ENCODE assay signal across 26 cellular contexts in the genomic region with DNA sequence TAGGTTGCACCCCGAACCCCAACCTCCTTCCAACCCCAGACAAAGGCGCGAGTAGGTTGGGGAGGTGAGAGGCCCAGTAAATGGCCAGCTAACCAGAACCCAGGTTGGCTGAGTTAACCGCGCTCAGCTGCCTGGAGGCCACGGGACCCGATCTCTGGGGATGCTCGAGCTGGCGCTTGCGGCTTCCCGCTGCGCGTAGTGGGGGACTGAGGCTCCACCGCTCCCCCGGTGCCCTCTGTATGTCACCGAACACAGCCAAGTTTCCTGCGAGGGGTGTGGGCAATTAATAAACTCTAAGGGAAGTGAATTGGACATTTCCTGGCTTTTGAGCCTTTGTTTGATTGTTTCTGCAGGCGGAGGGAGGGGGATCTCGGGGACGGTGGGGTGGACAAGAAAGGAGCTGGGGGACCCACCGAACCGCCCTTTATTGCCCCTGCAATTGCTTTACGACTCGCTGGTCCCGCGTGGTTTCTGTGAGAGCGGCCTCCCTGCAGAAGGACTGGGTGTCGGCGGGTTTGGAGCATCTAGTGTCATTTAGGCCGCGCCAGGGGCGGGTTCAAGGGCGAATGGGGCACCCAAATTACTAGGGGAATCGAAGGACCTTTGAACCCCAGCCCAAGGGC. TPM values are rescaled to one million over a fixed set of nuclear protein-coding genes. Genes with fewer than 3 reads are reported as not detected.
A peak's percentile ranks its signal among the peaks of the same experiment; 100 is the strongest.
DNase-seq lines count a peak whose midpoint lies in the region; ATAC-seq and TF ChIP-seq lines count a peak whose summit lies in the region.
"Had no signal": no experiment of that assay in that cellular context is flagged by ENCODE, and none has a peak within 500 bp of the region (broad histone marks: within the 10 kb centered on the region; RNA-seq: fewer than 3 reads in every experiment).

No MANE protein-coding gene starts in this region.

- H3K4me1 ChIP-seq in right atrium auricular region (peaks cover 0 to 24% of the 10 kb centered on the region in 2 donors), heart right ventricle (peaks cover 5 to 28% (median 17%) of the 10 kb centered on the region in 9 donors), lower lobe of right lung (peaks cover 35% of the 10 kb centered on the region)
- H3K4me1 ChIP-seq: parathyroid adenoma had no signal

- H3K36me3 Mint-ChIP-seq in stimulated activated effector memory CD8-positive, alpha-beta T cell treated with anti-CD3 and anti-CD28 coated beads, Interleukin-12 subunit alpha, Interleukin-12 subunit beta, amount 100 ng/mL, for 72 hours: peaks cover 19% of the 10 kb centered on the region

- no peak overlapping the region for H3K27ac Mint-ChIP-seq in stimulated activated effector memory CD8-positive, alpha-beta T cell treated with anti-CD3 and anti-CD28 coated beads, Interleukin-12 subunit alpha, Interleukin-12 subunit beta, amount 100 ng/mL, for 72 hours
- H3K27ac Mint-ChIP-seq: activated CD8-positive, alpha-beta T cell treated with anti-CD3 and anti-CD28 coated beads for 36 hours; natural killer cell had no signal

- H3K4me1 Mint-ChIP-seq in stimulated activated effector memory CD8-positive, alpha-beta T cell treated with anti-CD3 and anti-CD28 coated beads, Interleukin-12 subunit alpha, Interleukin-12 subunit beta, amount 100 ng/mL, for 72 hours: peaks cover 14% of the 10 kb centered on the region

- peaks cover 3% of the 10 kb centered on the region for H3K9me3 Mint-ChIP-seq in stimulated activated effector memory CD8-positive, alpha-beta T cell treated with anti-CD3 and anti-CD28 coated beads, Interleukin-12 subunit alpha, Interleukin-12 subunit beta, amount 100 ng/mL, for 72 hours

- 7 to 8% methylated on average over 34 of the region's 34 CpGs for WGBS in heart right ventricle, 2 donors

- H3K27me3 ChIP-seq in right atrium auricular region (peaks cover 75 to 87% of the 10 kb centered on the region in 2 donors), heart right ventricle (peaks cover 78 to 99% (median 96%) of the 10 kb centered on the region in 7 donors), lower lobe of right lung (ENCODE audit: low read depth) (peaks cover 96% of the 10 kb centered on the region)
- H3K27me3 ChIP-seq: MG63 had no signal

- DNase-seq in right atrium auricular region (ENCODE audit: low spot score) (peak; percentile 44), heart right ventricle (no peak), ecto neural progenitor cell (ENCODE audit: low spot score) (peak; percentile 58), lower lobe of right lung (peak; percentile 36), NCI-H2029 (lab: John Stamatoyannopoulos, UW) (no peak)
- no peak for DNase-seq in activated T-cell treated with anti-CD3 and anti-CD28 coated beads, Interleukin-2, amount 50 U/mL, for 48 hours
- no peak for DNase-seq in stimulated activated effector memory CD8-positive, alpha-beta T cell treated with anti-CD3 and anti-CD28 coated beads, Interleukin-12 subunit alpha, Interleukin-12 subunit beta, amount 100 ng/mL, for 72 hours (ENCODE audit: low spot score in 2 of 2)
- DNase-seq: ACHN; activated CD4-positive, CD25-positive, alpha-beta regulatory T cell treated with anti-CD3 and anti-CD28 coated beads, Interleukin-2, amount 50 U/mL, for 72 hours; activated CD8-positive, alpha-beta T cell treated with anti-CD3 and anti-CD28 coated beads for 36 hours; activated naive CD4-positive, alpha-beta T cell treated with anti-CD3 and anti-CD28 coated beads, Interleukin-2, amount 50 U/mL, for 16 hours; activated T-cell treated with anti-CD3 and anti-CD28 coated beads, Interleukin-2, amount 50 U/mL, for 1 hour; cerebellar nuclear complex; effector CD4-positive, alpha-beta T cell; hippocampal formation; MG63; natural killer cell; NCI-H1436 treated with DMSO at 0.1 percent for 48 hours; sigmoid colon; stimulated activated CD8-positive, alpha-beta memory T cell treated with anti-CD3 and anti-CD28 coated beads, Interleukin-4, amount 100 ng/mL, for 48 hours had no signal

- H3K27ac ChIP-seq in right atrium auricular region: no peak overlapping the region
- H3K27ac ChIP-seq in heart right ventricle: no peak overlapping the region
- H3K27ac ChIP-seq in lower lobe of right lung: no peak overlapping the region
- H3K27ac ChIP-seq: BLaER1 treated with 17β-estradiol and CSF1 and Interleukin-3, amounts not matched to agents 10 nM and 100 nM; esophagus muscularis mucosa; parathyroid adenoma; sigmoid colon; suprapubic skin had no signal

- H3K4me3 Mint-ChIP-seq in stimulated activated effector memory CD8-positive, alpha-beta T cell treated with anti-CD3 and anti-CD28 coated beads, Interleukin-12 subunit alpha, Interleukin-12 subunit beta, amount 100 ng/mL, for 72 hours: no peak overlapping the region
- H3K4me3 Mint-ChIP-seq: activated CD8-positive, alpha-beta T cell treated with anti-CD3 and anti-CD28 coated beads for 36 hours had no signal

- H3K9me3 ChIP-seq in right atrium auricular region (peaks cover 0 to 5% of the 10 kb centered on the region in 2 donors), heart right ventricle (peaks cover 0 to 4% (median 0%) of the 10 kb centered on the region in 11 donors), lower lobe of right lung (no peaks in the 10 kb centered on the region)
- H3K9me3 ChIP-seq: esophagus muscularis mucosa, MG63, suprapubic skin had no signal

- H3K4me3 ChIP-seq in right atrium auricular region (no peak overlapping the region), heart right ventricle (no peak overlapping the region), lower lobe of right lung (no peak overlapping the region)
- H3K4me3 ChIP-seq: BLaER1 treated with 17β-estradiol and CSF1 and Interleukin-3, amounts not matched to agents 10 nM and 100 nM; esophagus muscularis mucosa; MG63; sigmoid colon; suprapubic skin had no signal

- TF ChIP-seq CTCF in right atrium auricular region (IDR thresholded peaks at IDR 0.05) (no peak), heart right ventricle (IDR thresholded peaks at IDR 0.05) (no peak), lower lobe of right lung (IDR thresholded peaks at IDR 0.05) (no peak)

- intact Hi-C loops in heart right ventricle (cut with DNase I): no loop called here
- intact Hi-C loops in lower lobe of right lung (cut with DNase I): no loop called here

- H3K36me3 ChIP-seq in right atrium auricular region: no peaks in the 10 kb centered on the region
- no peaks in the 10 kb centered on the region for H3K36me3 ChIP-seq in heart right ventricle
- H3K36me3 ChIP-seq in lower lobe of right lung: no peaks in the 10 kb centered on the region
- H3K36me3 ChIP-seq: BLaER1 treated with 17β-estradiol and CSF1 and Interleukin-3, amounts not matched to agents 10 nM and 100 nM; esophagus muscularis mucosa; MG63; sigmoid colon; suprapubic skin had no signal

- ATAC-seq in heart right ventricle: no peak
- no peak for ATAC-seq in lower lobe of right lung
- ATAC-seq in GM21825 (IDR thresholded peaks at IDR 0.05; ENCODE audit: unreplicated experiment): no peak
- no peak for ATAC-seq in stimulated activated effector memory CD8-positive, alpha-beta T cell treated with anti-CD3 and anti-CD28 coated beads, Interleukin-12 subunit alpha, Interleukin-12 subunit beta, amount 100 ng/mL, for 72 hours
- ATAC-seq: activated CD8-positive, alpha-beta T cell treated with anti-CD3 and anti-CD28 coated beads for 36 hours; natural killer cell had no signal

RNA-seq across cellular contexts. Expression of a gene that starts 3.5 kb away (rescaled TPM):
- total RNA-seq in right atrium auricular region (not detected), heart right ventricle (not detected), lower lobe of right lung (not detected)
- polyA plus RNA-seq in heart right ventricle: not detected
- total RNA-seq: activated CD8-positive, alpha-beta T cell treated with anti-CD3 and anti-CD28 coated beads for 36 hours; esophagus muscularis mucosa; natural killer cell; sigmoid colon; suprapubic skin; urinary bladder had no signal
- polyA plus RNA-seq: sigmoid colon, urinary bladder had no signal

RNA-seq across cellular contexts. Expression of a gene that starts 6.5 kb away (rescaled TPM):
- total RNA-seq in right atrium auricular region (under 1 TPM in 1 of 2 donors, not detected in 1; 0.08 TPM), heart right ventricle (not detected), lower lobe of right lung (not detected)
- not detected for polyA plus RNA-seq in heart right ventricle
- total RNA-seq: activated CD8-positive, alpha-beta T cell treated with anti-CD3 and anti-CD28 coated beads for 36 hours; esophagus muscularis mucosa; natural killer cell; sigmoid colon; suprapubic skin had no signal
- polyA plus RNA-seq: urinary bladder had no signal

Comparison
In these comparisons a context has a peak if more than half of its experiments do, and no peak if none do; other contexts are left out.
1. DNase-seq: peak in right atrium auricular region (single experiment), ecto neural progenitor cell (single experiment) and lower lobe of right lung (single experiment); none in heart right ventricle (0 of 2), activated T-cell treated with anti-CD3 and anti-CD28 coated beads, Interleukin-2, amount 50 U/mL, for 48 hours (0 of 2), NCI-H2029 (single experiment) and stimulated activated effector memory CD8-positive, alpha-beta T cell treated with anti-CD3 and anti-CD28 coated beads, Interleukin-12 subunit alpha, Interleukin-12 subunit beta, amount 100 ng/mL, for 72 hours (0 of 2).